In the genomic region with DNA sequence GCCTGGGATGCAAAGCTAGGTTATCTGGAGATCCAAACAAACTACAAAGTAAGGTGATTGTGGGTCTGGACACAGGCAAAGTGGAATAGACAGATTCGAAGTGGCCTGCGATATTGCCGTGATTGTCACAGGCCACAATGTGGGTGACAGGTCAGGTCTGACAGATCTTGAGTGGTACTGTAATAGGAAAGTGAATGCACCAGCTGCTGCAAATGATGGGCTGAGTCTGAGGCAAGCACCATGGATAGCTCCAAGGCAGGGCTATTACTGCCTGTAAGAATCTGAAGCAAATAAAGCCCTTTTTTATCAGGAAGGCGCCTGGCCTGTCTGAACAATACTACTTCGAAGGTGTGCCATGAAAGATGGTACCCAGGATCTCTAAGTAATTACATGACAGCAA, we compare ENCODE assay signal across 11 cellular contexts. TPM values are rescaled to one million over a fixed set of nuclear protein-coding genes. Genes with fewer than 3 reads are reported as not detected.
DNase-seq lines count a peak whose midpoint lies in the region; ATAC-seq and TF ChIP-seq lines count a peak whose summit lies in the region.
"Had no signal": no experiment of that assay in that cellular context is flagged by ENCODE, and none has a peak within 500 bp of the region (broad histone marks: within the 10 kb centered on the region; RNA-seq: fewer than 3 reads in every experiment).

No MANE protein-coding gene starts in this region.

- H3K9ac ChIP-seq in PC-3 (ENCODE audit: low read length) = no peak overlapping the region
- H3K9ac ChIP-seq in neural progenitor cell = no peak overlapping the region

- H3K27me3 Mint-ChIP-seq in GM23338 (ENCODE audit: insufficient read depth, low read depth, poor library complexity) (peaks cover 2% of the 10 kb centered on the region), neural progenitor cell (ENCODE audit: insufficient read depth, low read depth) (peaks cover 2% of the 10 kb centered on the region)

- H3K27ac ChIP-seq in GM23338 (ENCODE audit: low read depth) (no peak overlapping the region), PC-3 (ENCODE audit: low read length) (no peak overlapping the region), neural progenitor cell (no peak overlapping the region), vagina (no peak overlapping the region)

- H2AFZ ChIP-seq in GM23338 = no peak overlapping the region
- H2AFZ ChIP-seq in PC-3 (ENCODE audit: low read length) = no peak overlapping the region
- no peak overlapping the region for H2AFZ ChIP-seq in neural progenitor cell (replicated peaks)

- peaks cover 58% of the 10 kb centered on the region for H4K20me1 ChIP-seq in GM23338 (replicated peaks; ENCODE audit: insufficient read depth)
- H4K20me1 ChIP-seq in PC-3 (ENCODE audit: low read length) = peaks cover 21% of the 10 kb centered on the region; the same call in 1 of the 2 replicates
- peaks cover 87% of the 10 kb centered on the region for H4K20me1 ChIP-seq in neural progenitor cell (ENCODE audit: low read depth)

- H3K27me3 ChIP-seq in GM23338 (ENCODE audit: insufficient read depth) (no peaks in the 10 kb centered on the region), PC-3 (ENCODE audit: low read length) (no peaks in the 10 kb centered on the region), neural progenitor cell (no peaks in the 10 kb centered on the region), vagina (no peaks in the 10 kb centered on the region)

- no peak overlapping the region for H3K4me3 Mint-ChIP-seq in GM23338
- H3K4me3 Mint-ChIP-seq in neural progenitor cell = no peak overlapping the region
- H3K4me3 Mint-ChIP-seq: immature natural killer cell had no signal

- POLR2A ChIA-PET in PC-3 (lab: Charles Lee; ENCODE audit: unreplicated experiment) = no interaction called here

- H3K9me2 ChIP-seq in GM23338 (ENCODE audit: insufficient read depth) = no peaks in the 10 kb centered on the region
- no peaks in the 10 kb centered on the region for H3K9me2 ChIP-seq in PC-3 (replicated peaks; ENCODE audit: low read length)

- H3F3A ChIP-seq in GM23338 (replicated peaks; ENCODE audit: low read depth) (0 out of 2 replicates have a peak, but pooled peaks cover 3% of the 10 kb centered on the region), PC-3 (ENCODE audit: low read length, unreplicated experiment) (no peaks in the 10 kb centered on the region), neural progenitor cell (ENCODE audit: low read depth) (peaks cover 10% of the 10 kb centered on the region)

- H3K9me3 ChIP-seq in PC-3 (ENCODE audit: low read length) (no peaks in the 10 kb centered on the region), neural progenitor cell (ENCODE audit: low read depth) (no peaks in the 10 kb centered on the region), vagina (no peaks in the 10 kb centered on the region)

- H3K4me1 Mint-ChIP-seq in GM23338 (peaks cover 6% of the 10 kb centered on the region), neural progenitor cell (no peaks in the 10 kb centered on the region)

- no peak for TF ChIP-seq CTCF in GM23338 (conservative IDR thresholded peaks at IDR 0.05; ENCODE audit: low read depth in 2 of 2)
- no peak for TF ChIP-seq CTCF in PC-3 (conservative IDR thresholded peaks at IDR 0.05; ENCODE audit: low read depth, low read length)
- TF ChIP-seq CTCF in neural progenitor cell (IDR thresholded peaks at IDR 0.05) = no peak
- TF ChIP-seq CTCF in vagina (IDR thresholded peaks at IDR 0.05) = no peak

- H3K4me2 ChIP-seq in GM23338 (no peak overlapping the region), PC-3 (ENCODE audit: low read length) (no peak overlapping the region), neural progenitor cell (no peak overlapping the region)

- DNase-seq in GM23338 (ENCODE audit: low spot score) = peak; percentile 62
- DNase-seq in PC-3 = peak; percentile 28
- DNase-seq in erythroblast (lab: John Stamatoyannopoulos, UW) = peak; percentile 76 to 77
- peak; percentile 44 for DNase-seq in neural progenitor cell (ENCODE audit: low spot score)
- no peak for DNase-seq in vagina (ENCODE audit: extremely low spot score in 2 of 2)
- DNase-seq: NCI-H1105 treated with DMSO at 0.1 percent for 48 hours, T1000 had no signal

- no peak for TF ChIP-seq POLR2A in erythroblast (IDR thresholded peaks at IDR 0.05; ENCODE audit: low read length)
- TF ChIP-seq POLR2A in vagina (IDR thresholded peaks at IDR 0.05) = no peak

- H3K36me3 ChIP-seq in GM23338 (ENCODE audit: insufficient read depth) (no peaks in the 10 kb centered on the region), PC-3 (ENCODE audit: low read depth, low read length) (no peaks in the 10 kb centered on the region), neural progenitor cell (no peaks in the 10 kb centered on the region), vagina (no peaks in the 10 kb centered on the region)

- H3K4me1 ChIP-seq in GM23338 (ENCODE audit: insufficient read depth) = no peaks in the 10 kb centered on the region; the same call in 1 of the 2 replicates
- H3K4me1 ChIP-seq in PC-3 (ENCODE audit: insufficient read depth, low read length) = no peaks in the 10 kb centered on the region; the same call in 1 of the 2 replicates
- no peaks in the 10 kb centered on the region for H3K4me1 ChIP-seq in neural progenitor cell
- H3K4me1 ChIP-seq in vagina = peaks cover 14% of the 10 kb centered on the region

- H3K27ac Mint-ChIP-seq in GM23338 = no peak overlapping the region
- H3K27ac Mint-ChIP-seq in neural progenitor cell = no peak overlapping the region

- H3K79me2 ChIP-seq in GM23338 (replicated peaks; ENCODE audit: insufficient read depth) (peaks cover 100% of the 10 kb centered on the region), PC-3 (ENCODE audit: low read length) (peaks cover 88% of the 10 kb centered on the region), neural progenitor cell (ENCODE audit: low read depth) (peaks cover 100% of the 10 kb centered on the region)

- BruUV-seq in PC-3 (replicated peaks; lab: Mats Ljungman, UMichigan) = no TSS peak

- peaks cover 16% of the 10 kb centered on the region; the same call in 2 of the 3 replicates for H3K36me3 Mint-ChIP-seq in GM23338 (ENCODE audit: low read depth)
- peaks cover 18% of the 10 kb centered on the region for H3K36me3 Mint-ChIP-seq in neural progenitor cell

- H3K4me3 ChIP-seq in GM23338 (no peak overlapping the region), PC-3 (ENCODE audit: low read length) (no peak overlapping the region), neural progenitor cell (no peak overlapping the region), vagina (no peak overlapping the region)

- H3K9me3 Mint-ChIP-seq in GM23338 = no peaks in the 10 kb centered on the region; the same call in 2 of the 3 replicates
- no peaks in the 10 kb centered on the region for H3K9me3 Mint-ChIP-seq in neural progenitor cell
- H3K9me3 Mint-ChIP-seq: immature natural killer cell had no signal

- CTCF ChIA-PET in PC-3 (lab: Charles Lee) = no interaction called here

- ATAC-seq in GM23338 (peak; percentile 91), PC-3 (peak; percentile 65), GM18517 (IDR thresholded peaks at IDR 0.05; ENCODE audit: unreplicated experiment) (no peak), HG02938 (IDR thresholded peaks at IDR 0.05; ENCODE audit: unreplicated experiment) (no peak), HG03045 (IDR thresholded peaks at IDR 0.05; ENCODE audit: unreplicated experiment) (no peak)

- intact Hi-C loops in PC-3 (cut with micrococcal nuclease) = no loop called here
- intact Hi-C loops in vagina (cut with DNase I) = no loop called here

TF ChIP-seq in GM23338, 12 proteins besides CTCF, POLR2A, EP300 and RAD21:
- TF ChIP-seq, protein P1, sequence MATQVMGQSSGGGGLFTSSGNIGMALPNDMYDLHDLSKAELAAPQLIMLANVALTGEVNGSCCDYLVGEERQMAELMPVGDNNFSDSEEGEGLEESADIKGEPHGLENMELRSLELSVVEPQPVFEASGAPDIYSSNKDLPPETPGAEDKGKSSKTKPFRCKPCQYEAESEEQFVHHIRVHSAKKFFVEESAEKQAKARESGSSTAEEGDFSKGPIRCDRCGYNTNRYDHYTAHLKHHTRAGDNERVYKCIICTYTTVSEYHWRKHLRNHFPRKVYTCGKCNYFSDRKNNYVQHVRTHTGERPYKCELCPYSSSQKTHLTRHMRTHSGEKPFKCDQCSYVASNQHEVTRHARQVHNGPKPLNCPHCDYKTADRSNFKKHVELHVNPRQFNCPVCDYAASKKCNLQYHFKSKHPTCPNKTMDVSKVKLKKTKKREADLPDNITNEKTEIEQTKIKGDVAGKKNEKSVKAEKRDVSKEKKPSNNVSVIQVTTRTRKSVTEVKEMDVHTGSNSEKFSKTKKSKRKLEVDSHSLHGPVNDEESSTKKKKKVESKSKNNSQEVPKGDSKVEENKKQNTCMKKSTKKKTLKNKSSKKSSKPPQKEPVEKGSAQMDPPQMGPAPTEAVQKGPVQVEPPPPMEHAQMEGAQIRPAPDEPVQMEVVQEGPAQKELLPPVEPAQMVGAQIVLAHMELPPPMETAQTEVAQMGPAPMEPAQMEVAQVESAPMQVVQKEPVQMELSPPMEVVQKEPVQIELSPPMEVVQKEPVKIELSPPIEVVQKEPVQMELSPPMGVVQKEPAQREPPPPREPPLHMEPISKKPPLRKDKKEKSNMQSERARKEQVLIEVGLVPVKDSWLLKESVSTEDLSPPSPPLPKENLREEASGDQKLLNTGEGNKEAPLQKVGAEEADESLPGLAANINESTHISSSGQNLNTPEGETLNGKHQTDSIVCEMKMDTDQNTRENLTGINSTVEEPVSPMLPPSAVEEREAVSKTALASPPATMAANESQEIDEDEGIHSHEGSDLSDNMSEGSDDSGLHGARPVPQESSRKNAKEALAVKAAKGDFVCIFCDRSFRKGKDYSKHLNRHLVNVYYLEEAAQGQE (IDR thresholded peaks at IDR 0.05; ENCODE audit: unreplicated experiment) = peak; percentile 86
- no peak for TF ChIP-seq JUNB (IDR thresholded peaks at IDR 0.05; ENCODE audit: unreplicated experiment)
- TF ChIP-seq STAT1 (IDR thresholded peaks at IDR 0.05; ENCODE audit: unreplicated experiment) = no peak
- TF ChIP-seq NANOG (IDR thresholded peaks at IDR 0.05; ENCODE audit: borderline replicate concordance) = no peak
- TF ChIP-seq POLR2AphosphoS5 (IDR thresholded peaks at IDR 0.05; ENCODE audit: low read depth) = no peak

RNA-seq across cellular contexts. Expression of gene ARMC8, which starts 10.0 kb away (rescaled TPM):
- total RNA-seq in GM23338 (2014; rRNA removed; shearing (Covaris generic)) = 55.5 and 61.4 TPM in 2 replicates
- 30.0 and 36.8 TPM in 2 replicates for polyA plus RNA-seq in GM23338 (2016; fragmentation: Nextera tagmentation; extraction: Ambion mirVana)
- total RNA-seq in PC-3 (2014; rRNA removed) (15.0 and 21.1 TPM in 2 replicates), neural progenitor cell (ENCODE audit: low replicate concordance) (61.9 and 80.3 TPM in 2 replicates), vagina (55.0 TPM)

RNA-seq across cellular contexts. Expression of gene DBR1, which starts 22.3 kb away (rescaled TPM):
- total RNA-seq in GM23338 (2014; rRNA removed; shearing (Covaris generic)) = 17.2 and 17.5 TPM in 2 replicates
- polyA plus RNA-seq in GM23338 (2016; fragmentation: Nextera tagmentation; extraction: Ambion mirVana) = 8.1 and 9.7 TPM in 2 replicates
- total RNA-seq in PC-3 (2014; rRNA removed) = 10.0 and 14.0 TPM in 2 replicates
- 20.2 and 32.1 TPM in 2 replicates for total RNA-seq in neural progenitor cell (ENCODE audit: low replicate concordance)
- 8.6 TPM for total RNA-seq in vagina

Comparison
In these comparisons a context has a peak if more than half of its experiments do, and no peak if none do; other contexts are left out.
1. ATAC-seq: peak in GM23338 (single experiment) and PC-3 (single experiment); none in GM18517 (single experiment), HG02938 (single experiment) and HG03045 (single experiment).
2. DNase-seq: peak in GM23338 (single experiment), PC-3 (single experiment), erythroblast (2 of 2) and neural progenitor cell (single experiment); none in vagina (0 of 2).